In the genomic region with DNA sequence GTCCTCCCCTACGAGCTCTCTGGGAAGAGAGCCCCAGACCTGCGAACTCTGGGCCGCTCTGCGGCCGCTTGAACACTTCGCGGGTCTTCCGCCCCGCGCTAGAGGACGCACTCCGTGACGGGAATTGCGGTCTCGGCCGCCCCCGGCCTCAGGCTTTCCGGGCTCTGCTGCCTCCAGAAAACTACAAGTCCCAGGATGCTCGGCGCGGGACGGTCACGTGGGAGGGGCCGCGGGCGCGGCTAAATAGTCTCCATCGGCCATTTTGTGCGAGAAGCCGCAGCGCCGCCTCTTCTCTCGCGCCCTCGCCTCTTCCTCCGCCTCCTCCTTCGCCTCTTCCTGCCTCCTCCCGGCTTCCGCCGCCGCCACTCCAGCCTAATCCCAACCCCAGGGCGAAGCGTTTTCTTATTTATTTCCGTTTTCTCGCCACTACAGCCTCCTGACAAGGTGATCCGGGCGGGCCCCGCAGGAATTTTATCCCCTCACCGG, we compare ENCODE assay signal across 8 cellular contexts. TPM values are rescaled to one million over a fixed set of nuclear protein-coding genes. Genes with fewer than 3 reads are reported as not detected.
DNase-seq lines count a peak whose midpoint lies in the region; ATAC-seq lines count a peak whose summit lies in the region.

A gene (plus strand): TSS at position 269 of the 486 bp plus-strand sequence. CDS start 235 bp downstream, outside the sequence.

- H3K4me3 Mint-ChIP-seq in effector memory CD8-positive, alpha-beta T cell = peak within 1 kb of the TSS; percentile 98 to 99
- peak within 1 kb of the TSS; percentile 100 for H3K4me3 Mint-ChIP-seq in memory B cell

- DNase-seq in COLO668 (lab: John Stamatoyannopoulos, UW; ENCODE audit: unreplicated experiment) = peak; percentile 95
- peak; percentile 90 for DNase-seq in HS-5 (ENCODE audit: low read depth)
- DNase-seq in NK-92 treated with Interleukin-12 subunit alpha and Interleukin-12 subunit beta, amount 100 ng/mL, for 24 hours (lab: John Stamatoyannopoulos, UW) = peak; percentile 89
- DNase-seq in effector memory CD8-positive, alpha-beta T cell = peak; percentile 99 to 100 (median 99)
- peak; percentile 98 to 99 for DNase-seq in memory B cell (ENCODE audit: low spot score in 2 of 2)
- DNase-seq in stimulated activated CD8-positive, alpha-beta memory T cell treated with anti-CD3 and anti-CD28 coated beads, Interleukin-15, amount 100 ng/mL, for 1 hour (ENCODE audit: low read depth) = peak; percentile 98

- H3K36me3 Mint-ChIP-seq in effector memory CD8-positive, alpha-beta T cell (ENCODE audit: insufficient read depth) = peaks cover 45% of the 10 kb centered on the region
- H3K36me3 Mint-ChIP-seq in memory B cell = peaks cover 3% of the 10 kb centered on the region

- ATAC-seq in GM19467 (IDR thresholded peaks at IDR 0.05; ENCODE audit: unreplicated experiment) = peak; percentile 92
- peak; percentile 93 for ATAC-seq in effector memory CD8-positive, alpha-beta T cell (replicated peaks)
- peak; percentile 92 for ATAC-seq in memory B cell (ENCODE audit: low read depth)

- POLR2A ChIA-PET in activated CD8-positive, alpha-beta memory T cell treated with anti-CD3 and anti-CD28 coated beads for 36 hours (lab: Charles Lee) = interaction anchor here (0.6 to 1.6 kb wide), 4 partner anchors 76 to 148 kb away, joined by 3 to 5 read pairs (median 4); a partner anchor contains a TSS

- CTCF ChIA-PET in activated CD8-positive, alpha-beta memory T cell treated with anti-CD3 and anti-CD28 coated beads for 36 hours (lab: Charles Lee) = interaction anchor here (0.9 to 1.9 kb wide), 5 partner anchors 17 to 130 kb away, joined by 3 to 15 read pairs (median 5); no protein-coding TSS in a partner anchor

- no peaks in the 10 kb centered on the region for H3K9me3 Mint-ChIP-seq in effector memory CD8-positive, alpha-beta T cell
- H3K9me3 Mint-ChIP-seq in memory B cell = no peaks in the 10 kb centered on the region

- no peaks in the 10 kb centered on the region for H3K27me3 Mint-ChIP-seq in effector memory CD8-positive, alpha-beta T cell
- no peaks in the 10 kb centered on the region for H3K27me3 Mint-ChIP-seq in memory B cell

- H3K27ac Mint-ChIP-seq in effector memory CD8-positive, alpha-beta T cell = peak within 1 kb of the TSS; percentile 98 to 99
- H3K27ac Mint-ChIP-seq in memory B cell = peak within 1 kb of the TSS; percentile 99

- H3K4me1 Mint-ChIP-seq in effector memory CD8-positive, alpha-beta T cell (ENCODE audit: low read depth in 2 of 2) = peaks cover 8 to 14% of the 10 kb centered on the region in 2 donors
- peaks cover 4% of the 10 kb centered on the region for H3K4me1 Mint-ChIP-seq in memory B cell

RNA-seq across cellular contexts. Expression of the gene that starts here (rescaled TPM):
- total RNA-seq in activated CD8-positive, alpha-beta memory T cell treated with anti-CD3 and anti-CD28 coated beads for 36 hours = 10 to 100 TPM; 68.9 to 70.4 TPM

Comparison
In these comparisons a context has a peak if more than half of its experiments do, and no peak if none do; other contexts are left out.
1. Peak in every context shown above with its lines: DNase-seq and ATAC-seq.